ENCODE assay signal across 15 cellular contexts in genomic region chr12:104571328-104571727, GRCh38.
DNase-seq lines count a peak whose midpoint lies in the region; ATAC-seq, FAIRE-seq and TF ChIP-seq lines count a peak whose summit lies in the region.
"Had no signal": no experiment of that assay in that cellular context is flagged by ENCODE, and none has a peak within 500 bp of the region (broad histone marks: within the 10 kb centered on the region; RNA-seq: fewer than 3 reads in every experiment).

No MANE protein-coding gene starts in this region.

- H3K79me2 ChIP-seq in smooth muscle cell (ENCODE audit: low read depth) = no peaks in the 10 kb centered on the region

- H4K20me1 ChIP-seq in smooth muscle cell (ENCODE audit: low read depth) = peaks cover 6% of the 10 kb centered on the region

- H3K4me1 ChIP-seq in smooth muscle cell (ENCODE audit: low read depth) (no peaks in the 10 kb centered on the region), uterus (no peaks in the 10 kb centered on the region)
- H3K4me1 ChIP-seq: gastrocnemius medialis, prostate gland had no signal

- no peak overlapping the region for H3K9ac ChIP-seq in smooth muscle cell (ENCODE audit: low read depth)

- peak overlapping the region; percentile 85 for H3K27ac ChIP-seq in HL-60 (replicated peaks)
- H3K27ac ChIP-seq in smooth muscle cell (ENCODE audit: low read depth) = no peak overlapping the region
- no peak overlapping the region for H3K27ac ChIP-seq in uterus
- H3K27ac ChIP-seq: gastrocnemius medialis, prostate gland had no signal

- H2AFZ ChIP-seq in smooth muscle cell (ENCODE audit: low read depth) = no peak overlapping the region

- H3K4me2 ChIP-seq in smooth muscle cell = no peak overlapping the region

- no peak for TF ChIP-seq POLR2A in uterus (IDR thresholded peaks at IDR 0.05)

- H3K36me3 Mint-ChIP-seq in CD14-positive monocyte = peaks cover 10 to 14% of the 10 kb centered on the region in 2 donors
- H3K36me3 Mint-ChIP-seq in central memory CD8-positive, alpha-beta T cell (ENCODE audit: insufficient read depth) = peaks cover 6% of the 10 kb centered on the region

- FAIRE-seq in GM18507 (lab: Jason Lieb, UNC) = peak; percentile 36
- FAIRE-seq: RCC 7860 had no signal

- WGBS in smooth muscle cell (ENCODE audit: low lambda C conversion rate) = 87% methylated on average over 8 of the region's 8 CpGs

- no peak for TF ChIP-seq CTCF in CD14-positive monocyte (IDR thresholded peaks at IDR 0.05)
- no peak for TF ChIP-seq CTCF in HL-60 (IDR thresholded peaks at IDR 0.05; ENCODE audit: insufficient read depth, low read length)
- TF ChIP-seq CTCF in smooth muscle cell (IDR thresholded peaks at IDR 0.05; ENCODE audit: borderline replicate concordance, insufficient read depth, poor library complexity, severe bottlenecking) = no peak
- no peak for TF ChIP-seq CTCF in uterus (IDR thresholded peaks at IDR 0.05)

- DNase-seq in CD14-positive monocyte (ENCODE audit: low spot score) (no peak), GM18507 (ENCODE audit: extremely low spot score, insufficient read length, low read depth) (no peak), HL-60 (ENCODE audit: low read depth in 1 of 2, low spot score in 1 of 2) (peak in 1 of 2 experiments; percentile 54), smooth muscle cell (lab: John Stamatoyannopoulos, UW; ENCODE audit: unreplicated experiment) (no peak), HEK293T (ENCODE audit: extremely low spot score) (no peak), uterus (no peak)
- DNase-seq in central memory CD8-positive, alpha-beta T cell (ENCODE audit: low spot score in 2 of 2) = no peak
- DNase-seq: activated naive CD4-positive, alpha-beta T cell treated with Interleukin-2 at 50 U/mL for 16 hours; effector CD8-positive, alpha-beta T cell; EL; gastrocnemius medialis; MG63 had no signal

- POLR2A ChIA-PET in HEK293T (lab: Yijun Ruan, JAX) = interaction anchor here (0.6 kb wide), 1 partner anchor 14 kb away, joined by 3 read pairs; no protein-coding TSS in a partner anchor

- no peaks in the 10 kb centered on the region for H3K36me3 ChIP-seq in smooth muscle cell (ENCODE audit: low read depth)
- no peaks in the 10 kb centered on the region for H3K36me3 ChIP-seq in uterus
- H3K36me3 ChIP-seq: gastrocnemius medialis, MG63, prostate gland had no signal

- H3K9me3 Mint-ChIP-seq in CD14-positive monocyte = peaks cover 0 to 3% (median 0%) of the 10 kb centered on the region in 7 donors
- no peaks in the 10 kb centered on the region for H3K9me3 Mint-ChIP-seq in central memory CD8-positive, alpha-beta T cell

- H3K4me3 Mint-ChIP-seq in CD14-positive monocyte = no peak overlapping the region
- H3K4me3 Mint-ChIP-seq in central memory CD8-positive, alpha-beta T cell = peak overlapping the region; percentile 23

- H3F3A ChIP-seq in smooth muscle cell (ENCODE audit: low read depth) = no peaks in the 10 kb centered on the region

- no peak for ATAC-seq in central memory CD8-positive, alpha-beta T cell (replicated peaks; ENCODE audit: extremely low read depth, poor library complexity, severe bottlenecking)
- no peak for ATAC-seq in GM21825 (IDR thresholded peaks at IDR 0.05; ENCODE audit: unreplicated experiment)
- ATAC-seq: gastrocnemius medialis had no signal

- H3K27me3 ChIP-seq in HL-60 (ENCODE audit: insufficient read depth, poor library complexity, severe bottlenecking) (no peaks in the 10 kb centered on the region), smooth muscle cell (ENCODE audit: low read depth) (no peaks in the 10 kb centered on the region), uterus (no peaks in the 10 kb centered on the region)
- H3K27me3 ChIP-seq: gastrocnemius medialis, MG63 had no signal

- H3K27ac Mint-ChIP-seq in CD14-positive monocyte = peak overlapping the region; percentile 33 to 98 (median 73)
- H3K27ac Mint-ChIP-seq in central memory CD8-positive, alpha-beta T cell (ENCODE audit: low read depth) = no peak overlapping the region

- H3K9me3 ChIP-seq in smooth muscle cell (replicated peaks; ENCODE audit: low read depth) = no peaks in the 10 kb centered on the region
- H3K9me3 ChIP-seq in uterus = no peaks in the 10 kb centered on the region
- H3K9me3 ChIP-seq: gastrocnemius medialis, MG63, prostate gland had no signal

- CTCF ChIA-PET in HEK293T (lab: Yijun Ruan, JAX) = no interaction called here

- H3K27me3 Mint-ChIP-seq in CD14-positive monocyte (ENCODE audit: low read depth in 3 of 3) = peaks cover 0 to 2% (median 0%) of the 10 kb centered on the region in 3 donors
- H3K27me3 Mint-ChIP-seq in central memory CD8-positive, alpha-beta T cell = no peaks in the 10 kb centered on the region

- peaks cover 76% of the 10 kb centered on the region for H3K4me1 Mint-ChIP-seq in CD14-positive monocyte
- H3K4me1 Mint-ChIP-seq in central memory CD8-positive, alpha-beta T cell = peaks cover 62% of the 10 kb centered on the region

- no peak overlapping the region for H3K4me3 ChIP-seq in HL-60 (replicated peaks; ENCODE audit: insufficient read depth, low read length)
- no peak overlapping the region for H3K4me3 ChIP-seq in smooth muscle cell
- no peak overlapping the region for H3K4me3 ChIP-seq in uterus
- H3K4me3 ChIP-seq: gastrocnemius medialis, MG63, prostate gland had no signal

- intact Hi-C loops in CD14-positive monocyte (cut with micrococcal nuclease) (no loop called here), uterus (cut with DNase I; ENCODE audit: low total_unique reads) (no loop called here)

TF ChIP-seq in HEK293T, 16 proteins besides CTCF, POLR2A, EP300 and RAD21:
- TF ChIP-seq SUZ12 (IDR thresholded peaks at IDR 0.05) (no peak), LEF1 (IDR thresholded peaks at IDR 0.05; ENCODE audit: borderline replicate concordance) (no peak), PKNOX1 (IDR thresholded peaks at IDR 0.05) (no peak), FOXA1 (IDR thresholded peaks at IDR 0.05) (no peak), SP1 (IDR thresholded peaks at IDR 0.05) (no peak), CTBP1 (IDR thresholded peaks at IDR 0.05; ENCODE audit: borderline replicate concordance) (no peak), TARDBP (IDR thresholded peaks at IDR 0.05) (no peak), NFRKB (IDR thresholded peaks at IDR 0.05) (no peak), ELF4 (IDR thresholded peaks at IDR 0.05) (no peak), HDGF (IDR thresholded peaks at IDR 0.05; ENCODE audit: borderline replicate concordance) (no peak), FOXK2 (IDR thresholded peaks at IDR 0.05) (no peak), ZNF384 (IDR thresholded peaks at IDR 0.05) (no peak), ARNT (IDR thresholded peaks at IDR 0.05) (no peak), BHLHE40 (IDR thresholded peaks at IDR 0.05; ENCODE audit: borderline replicate concordance) (no peak), L3MBTL2 (conservative IDR thresholded peaks at IDR 0.05) (no peak), FOXM1 (IDR thresholded peaks at IDR 0.05; ENCODE audit: borderline replicate concordance) (no peak)
